In genomic region chr10:50242777-50243176, GRCh38 we compare ENCODE assay signal across 24 cellular contexts. TPM values are rescaled to one million over a fixed set of nuclear protein-coding genes. Genes with fewer than 3 reads are reported as not detected.
DNase-seq lines count a peak whose midpoint lies in the region; FAIRE-seq and TF ChIP-seq lines count a peak whose summit lies in the region.
"Had no signal": no experiment of that assay in that cellular context is flagged by ENCODE, and none has a peak within 500 bp of the region (broad histone marks: within the 10 kb centered on the region; RNA-seq: fewer than 3 reads in every experiment).

No MANE protein-coding gene starts in this region.

- no peaks in the 10 kb centered on the region for H3K9me3 Mint-ChIP-seq in osteocyte (ENCODE audit: unreplicated experiment)
- H3K9me3 Mint-ChIP-seq: GM23338 had no signal

- H2AFZ ChIP-seq in OCI-LY3 (ENCODE audit: low read depth, low read length): no peak overlapping the region
- H2AFZ ChIP-seq: GM23338 had no signal

- no peaks in the 10 kb centered on the region for H3K9me3 ChIP-seq in OCI-LY3 (ENCODE audit: insufficient read depth, low read length)
- no peaks in the 10 kb centered on the region for H3K9me3 ChIP-seq in adrenal gland (replicated peaks in 1 of 3)
- H3K9me3 ChIP-seq: BE2C had no signal

- peaks cover 68% of the 10 kb centered on the region for H3K27me3 Mint-ChIP-seq in osteocyte (ENCODE audit: unreplicated experiment)

- no peaks in the 10 kb centered on the region; the same call in none of the 2 replicates for H3K27me3 ChIP-seq in OCI-LY3 (ENCODE audit: low read depth, low read length)
- peaks cover 5% of the 10 kb centered on the region for H3K27me3 ChIP-seq in bronchial epithelial cell (ENCODE audit: control insufficient read depth, insufficient read depth, low read length)
- peaks cover 11% of the 10 kb centered on the region for H3K27me3 ChIP-seq in adrenal gland
- H3K27me3 ChIP-seq: BE2C had no signal

- TF ChIP-seq POLR2A in adrenal gland (IDR thresholded peaks at IDR 0.05): no peak

- peak overlapping the region; percentile 18; the same call in 1 of the 2 replicates for H3K4me2 ChIP-seq in OCI-LY3 (ENCODE audit: low read length)
- H3K4me2 ChIP-seq: GM23338 had no signal

- TF ChIP-seq CTCF in OCI-LY3 (IDR thresholded peaks at IDR 0.05; ENCODE audit: low read depth, low read length): no peak
- TF ChIP-seq CTCF in bronchial epithelial cell (IDR thresholded peaks at IDR 0.05; ENCODE audit: insufficient read depth, low read length, severe bottlenecking): no peak
- no peak for TF ChIP-seq CTCF in osteocyte (IDR thresholded peaks at IDR 0.05)
- TF ChIP-seq CTCF in adrenal gland (IDR thresholded peaks at IDR 0.05): no peak

- no peaks in the 10 kb centered on the region for H4K20me1 ChIP-seq in OCI-LY3 (ENCODE audit: insufficient read depth, low read length)

- no peaks in the 10 kb centered on the region for H3K4me1 Mint-ChIP-seq in osteocyte (ENCODE audit: unreplicated experiment)
- H3K4me1 Mint-ChIP-seq: CD4-positive, CD25-positive, alpha-beta regulatory T cell; CD8-positive, alpha-beta memory T cell; IgD-negative memory B cell had no signal

- H3K4me1 ChIP-seq in OCI-LY3 (ENCODE audit: low read length) (peaks cover 19% of the 10 kb centered on the region), adrenal gland (replicated peaks in 1 of 2) (no peaks in the 10 kb centered on the region)
- H3K4me1 ChIP-seq: BE2C had no signal

- no peaks in the 10 kb centered on the region for H3K79me2 ChIP-seq in OCI-LY3 (ENCODE audit: low read length)

- H3K4me3 ChIP-seq in OCI-LY3 (ENCODE audit: low read length): no peak overlapping the region
- H3K4me3 ChIP-seq in bronchial epithelial cell (ENCODE audit: low read depth, low read length): no peak overlapping the region
- H3K4me3 ChIP-seq in adrenal gland: no peak overlapping the region
- H3K4me3 ChIP-seq: GM23338 had no signal

- H3K27ac Mint-ChIP-seq in osteocyte (ENCODE audit: unreplicated experiment): no peak overlapping the region
- H3K27ac Mint-ChIP-seq: CD4-positive, CD25-positive, alpha-beta regulatory T cell; CD8-positive, alpha-beta memory T cell; GM23338; IgD-negative memory B cell had no signal

- no peak for FAIRE-seq in bronchial epithelial cell (lab: Jason Lieb, UNC)
- FAIRE-seq: G401.6, GM12891, H54, HTR-8/SVneo had no signal

- no peak overlapping the region for H3K4me3 Mint-ChIP-seq in osteocyte (ENCODE audit: unreplicated experiment)
- H3K4me3 Mint-ChIP-seq: CD4-positive, CD25-positive, alpha-beta regulatory T cell; CD8-positive, alpha-beta memory T cell; GM23338; IgD-negative memory B cell had no signal

- 88 to 95% (median 93%) methylated on average over 4 of the region's 4 CpGs for WGBS in adrenal gland, 4 donors

- peak; percentile 4 for DNase-seq in ELR (ENCODE audit: low read depth)
- DNase-seq in bronchial epithelial cell (ENCODE audit: low read depth): peak; percentile 7
- peak; percentile 6 for DNase-seq in iris pigment epithelial cell (ENCODE audit: low read depth)
- no peak for DNase-seq in osteocyte (ENCODE audit: extremely low spot score, unreplicated experiment)
- no peak for DNase-seq in OCI-M2 (lab: John Stamatoyannopoulos, UW; ENCODE audit: unreplicated experiment)
- no peak for DNase-seq in adrenal gland
- DNase-seq: ACHN; BE2C; C1 segment of cervical spinal cord; CD4-positive, CD25-positive, alpha-beta regulatory T cell; CD8-positive, alpha-beta memory T cell; COR-L47; DMS 273 treated with DMSO at 0.1 percent for 48 hours; DMS53; DND-41; EL; HCEC 1CT had no signal

- no peaks in the 10 kb centered on the region for H3K36me3 ChIP-seq in OCI-LY3 (replicated peaks; ENCODE audit: low read depth, low read length)
- H3K36me3 ChIP-seq in bronchial epithelial cell (ENCODE audit: control insufficient read depth, insufficient read depth, low read length): no peaks in the 10 kb centered on the region
- no peaks in the 10 kb centered on the region for H3K36me3 ChIP-seq in adrenal gland (replicated peaks in 1 of 2)
- H3K36me3 ChIP-seq: BE2C had no signal

- intact Hi-C loops in adrenal gland (cut with DNase I): no loop called here

- H3K9ac ChIP-seq in OCI-LY3 (ENCODE audit: low read length): no peak overlapping the region

- H3K36me3 Mint-ChIP-seq in osteocyte (ENCODE audit: unreplicated experiment): no peaks in the 10 kb centered on the region
- H3K36me3 Mint-ChIP-seq: CD4-positive, CD25-positive, alpha-beta regulatory T cell; IgD-negative memory B cell had no signal

- H3K27ac ChIP-seq in OCI-LY3 (ENCODE audit: low read length): no peak overlapping the region
- no peak overlapping the region for H3K27ac ChIP-seq in adrenal gland

RNA-seq across cellular contexts. Expression of gene ASAH2, which starts 8.5 kb away (rescaled TPM):
- total RNA-seq in bronchial epithelial cell (0.77 and 1.6 TPM in 2 replicates), osteocyte (1.1 and 4.3 TPM in 2 replicates), adrenal gland (1 to 10 TPM in 4 of 8 donors, under 1 TPM in 4; 0.30 to 7.1 (median 2.5) TPM)
- polyA plus RNA-seq in adrenal gland: 1 to 10 TPM in 1 of 3 donors, under 1 TPM in 2; 0.13 to 8.7 (median 0.32) TPM

Comparison
In these comparisons a context has a peak if more than half of its experiments do, and no peak if none do; other contexts are left out.
1. DNase-seq: peak in ELR (single experiment), bronchial epithelial cell (single experiment) and iris pigment epithelial cell (single experiment); none in osteocyte (single experiment), OCI-M2 (single experiment) and adrenal gland (0 of 7).